In the genomic region with DNA sequence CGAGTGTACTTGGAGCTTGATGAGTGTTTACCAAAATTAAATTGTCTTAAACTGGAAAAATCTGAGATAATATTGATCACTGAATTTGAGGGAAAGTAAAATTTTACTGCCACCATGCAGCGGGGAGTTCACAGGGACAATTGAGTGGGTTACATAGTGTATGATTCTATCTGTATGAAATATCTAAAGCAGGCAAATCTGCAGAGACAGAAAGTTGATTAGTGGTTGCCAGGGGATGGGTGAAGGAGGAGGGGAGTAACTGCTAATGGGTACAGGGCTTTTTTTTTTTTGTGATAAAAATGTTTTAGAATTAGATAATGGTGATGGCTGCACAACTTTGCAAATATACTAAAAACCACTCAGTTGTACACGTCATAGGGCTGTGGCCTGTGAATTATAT, we compare ENCODE assay signal across 16 cellular contexts. TPM values are rescaled to one million over a fixed set of nuclear protein-coding genes. Genes with fewer than 3 reads are reported as not detected.
DNase-seq lines count a peak whose midpoint lies in the region; ATAC-seq and TF ChIP-seq lines count a peak whose summit lies in the region.
"Had no signal": no experiment of that assay in that cellular context is flagged by ENCODE, and none has a peak within 500 bp of the region (broad histone marks: within the 10 kb centered on the region; RNA-seq: fewer than 3 reads in every experiment).

No MANE protein-coding gene starts in this region.

- DNase-seq in SK-N-SH: peak; percentile 40
- no peak for DNase-seq in coronary artery (ENCODE audit: low spot score)
- no peak for DNase-seq in spleen
- DNase-seq in NCI-H1436 treated with DMSO at 0.1 percent for 48 hours (lab: John Stamatoyannopoulos, UW): no peak
- no peak for DNase-seq in effector CD8-positive, alpha-beta T cell (lab: John Stamatoyannopoulos, UW)
- DNase-seq: Calu3; CD4-positive, alpha-beta memory T cell; NCI-H1105; NCI-H1694; NCI-H2081 treated with DMSO at 0.1 percent for 48 hours had no signal

- no peaks in the 10 kb centered on the region for H3K36me3 ChIP-seq in SK-N-SH (replicated peaks in 1 of 2; ENCODE audit: control insufficient read depth in 1 of 2, insufficient read depth in 2 of 2, low read length in 1 of 2)
- no peaks in the 10 kb centered on the region for H3K36me3 ChIP-seq in skeletal muscle tissue (ENCODE audit: control insufficient read depth in 3 of 3, insufficient read depth in 3 of 3, low read length in 3 of 3)
- no peaks in the 10 kb centered on the region for H3K36me3 ChIP-seq in spleen

- peak in 1 of 2 experiments; percentile 47; a peak in 1 of 4 replicates for TF ChIP-seq EP300 in SK-N-SH (IDR thresholded peaks at IDR 0.05; ENCODE audit: borderline replicate concordance in 1 of 2, low read depth in 1 of 2, low read length in 1 of 2)

- H3K27me3 Mint-ChIP-seq in nephron (ENCODE audit: low read depth): peaks cover 3% of the 10 kb centered on the region

- H3F3A ChIP-seq in SK-N-SH (replicated peaks; ENCODE audit: insufficient read depth): no peaks in the 10 kb centered on the region

- no peak overlapping the region for H3K9ac ChIP-seq in SK-N-SH
- peak overlapping the region in 2 of 3 donors; percentile 48 to 65 for H3K9ac ChIP-seq in skeletal muscle tissue (ENCODE audit: low read depth in 1 of 3, low read length in 3 of 3)

- intact Hi-C loops in spleen (cut with DNase I; ENCODE audit: low total_unique reads): no loop called here

- no peak for TF ChIP-seq RAD21 in SK-N-SH (IDR thresholded peaks at IDR 0.05; ENCODE audit: low read length)

- H3K9me3 ChIP-seq in SK-N-SH (no peaks in the 10 kb centered on the region), skeletal muscle tissue (ENCODE audit: control insufficient read depth in 3 of 3, low read length in 3 of 3) (no peaks in the 10 kb centered on the region), spleen (no peaks in the 10 kb centered on the region)
- H3K9me3 ChIP-seq: A549 had no signal

- H3K4me1 Mint-ChIP-seq in nephron: peaks cover 70% of the 10 kb centered on the region
- H3K4me1 Mint-ChIP-seq: CD4-positive, alpha-beta memory T cell had no signal

- no peak for TF ChIP-seq CTCF in SK-N-SH (IDR thresholded peaks at IDR 0.05)
- TF ChIP-seq CTCF in coronary artery (IDR thresholded peaks at IDR 0.05): no peak
- TF ChIP-seq CTCF in nephron (IDR thresholded peaks at IDR 0.05; ENCODE audit: unreplicated experiment in 3 of 3): no peak
- no peak for TF ChIP-seq CTCF in spleen (IDR thresholded peaks at IDR 0.05 in 8 of 11, conservative IDR thresholded peaks at IDR 0.05 in 3 of 11)

- CTCF ChIA-PET in SK-N-SH (lab: Yijun Ruan, JAX): interaction anchor here (1.0 to 1.9 kb wide), 3 partner anchors 27 to 467 kb away, joined by 3 to 11 read pairs (median 3); no protein-coding TSS in a partner anchor

- H3K4me1 ChIP-seq in SK-N-SH (ENCODE audit: control insufficient read depth in 1 of 2, insufficient read depth in 2 of 2, low read depth in 1 of 2, low read length in 1 of 2) (peaks cover 5 to 24% of the 10 kb centered on the region in 2 experiments; a peak in 3 of 4 replicates), skeletal muscle tissue (ENCODE audit: control insufficient read depth in 3 of 3, insufficient read depth in 3 of 3, low read length in 3 of 3) (peaks cover 55 to 59% (median 55%) of the 10 kb centered on the region in 3 donors), spleen (peaks cover 0 to 15% (median 5%) of the 10 kb centered on the region in 6 donors)

- peak overlapping the region in 1 of 2 experiments; percentile 58; a peak in 2 of 4 replicates for H3K27ac ChIP-seq in SK-N-SH (ENCODE audit: low read depth in 2 of 2, low read length in 1 of 2)
- H3K27ac ChIP-seq in coronary artery: peak overlapping the region; percentile 93 to 96
- peak overlapping the region; percentile 91 for H3K27ac ChIP-seq in skeletal muscle tissue (ENCODE audit: low read depth, low read length)
- peak overlapping the region in 1 of 8 donors; percentile 30 for H3K27ac ChIP-seq in spleen
- H3K27ac ChIP-seq: A549 had no signal

- POLR2A ChIA-PET in SK-N-SH (lab: Yijun Ruan, JAX): no interaction called here

- 76% methylated on average over 3 of the region's 3 CpGs for WGBS in SK-N-SH (ENCODE audit: low lambda C conversion rate)
- 88 to 93% (median 88%) methylated on average over 3 of the region's 3 CpGs for WGBS in spleen, 5 donors

- H3K79me2 ChIP-seq in SK-N-SH (ENCODE audit: insufficient read depth): no peaks in the 10 kb centered on the region

- no peaks in the 10 kb centered on the region for H3K9me2 ChIP-seq in SK-N-SH

- H3K4me3 ChIP-seq in SK-N-SH (ENCODE audit: low read depth in 2 of 2, low read length in 1 of 2) (no peak overlapping the region), coronary artery (no peak overlapping the region), skeletal muscle tissue (ENCODE audit: low read length in 3 of 3) (no peak overlapping the region), spleen (no peak overlapping the region)
- H3K4me3 ChIP-seq: A549, K562 had no signal

- TF ChIP-seq POLR2A in spleen (IDR thresholded peaks at IDR 0.05): no peak

- no peak overlapping the region for H3K4me3 Mint-ChIP-seq in nephron
- H3K4me3 Mint-ChIP-seq: CD4-positive, alpha-beta memory T cell had no signal

- H3K36me3 Mint-ChIP-seq in nephron (ENCODE audit: low read depth): no peaks in the 10 kb centered on the region
- H3K36me3 Mint-ChIP-seq: CD4-positive, alpha-beta memory T cell had no signal

- H2AFZ ChIP-seq in SK-N-SH (ENCODE audit: low read depth): no peak overlapping the region

- H3K27ac Mint-ChIP-seq in nephron: peak overlapping the region in 2 of 3 experiments; percentile 72 to 89

- ATAC-seq in HG03442 (IDR thresholded peaks at IDR 0.05; ENCODE audit: unreplicated experiment): no peak
- ATAC-seq: A549, K562, Panc1 had no signal

- no peaks in the 10 kb centered on the region for H4K20me1 ChIP-seq in SK-N-SH (ENCODE audit: insufficient read depth)

- peaks cover 2% of the 10 kb centered on the region for H3K9me3 Mint-ChIP-seq in nephron

- H3K27me3 ChIP-seq in SK-N-SH (ENCODE audit: insufficient read depth) (no peaks in the 10 kb centered on the region), skeletal muscle tissue (ENCODE audit: control insufficient read depth in 3 of 3, insufficient read depth in 3 of 3, low read length in 3 of 3) (no peaks in the 10 kb centered on the region), spleen (replicated peaks in 1 of 7) (no peaks in the 10 kb centered on the region)

- no peak overlapping the region for H3K4me2 ChIP-seq in SK-N-SH
- H3K4me2 ChIP-seq: A549 had no signal

TF ChIP-seq in SK-N-SH, 30 proteins besides CTCF, POLR2A, EP300 and RAD21 (continues in another document):
- TF ChIP-seq GATA2 (CRISPR knock-in tag; IDR thresholded peaks at IDR 0.05) (peak; percentile 73; the same call in 1 of the 2 replicates), POLR2AphosphoS5 (IDR thresholded peaks at IDR 0.05; ENCODE audit: low read depth, low read length) (no peak), EZH2phosphoT487 (IDR thresholded peaks at IDR 0.05; ENCODE audit: borderline replicate concordance, low read depth) (no peak), JUND (IDR thresholded peaks at IDR 0.05) (no peak), IRF3 (IDR thresholded peaks at IDR 0.05; ENCODE audit: low read depth, low read length) (no peak)
- TF ChIP-seq, protein P1, sequence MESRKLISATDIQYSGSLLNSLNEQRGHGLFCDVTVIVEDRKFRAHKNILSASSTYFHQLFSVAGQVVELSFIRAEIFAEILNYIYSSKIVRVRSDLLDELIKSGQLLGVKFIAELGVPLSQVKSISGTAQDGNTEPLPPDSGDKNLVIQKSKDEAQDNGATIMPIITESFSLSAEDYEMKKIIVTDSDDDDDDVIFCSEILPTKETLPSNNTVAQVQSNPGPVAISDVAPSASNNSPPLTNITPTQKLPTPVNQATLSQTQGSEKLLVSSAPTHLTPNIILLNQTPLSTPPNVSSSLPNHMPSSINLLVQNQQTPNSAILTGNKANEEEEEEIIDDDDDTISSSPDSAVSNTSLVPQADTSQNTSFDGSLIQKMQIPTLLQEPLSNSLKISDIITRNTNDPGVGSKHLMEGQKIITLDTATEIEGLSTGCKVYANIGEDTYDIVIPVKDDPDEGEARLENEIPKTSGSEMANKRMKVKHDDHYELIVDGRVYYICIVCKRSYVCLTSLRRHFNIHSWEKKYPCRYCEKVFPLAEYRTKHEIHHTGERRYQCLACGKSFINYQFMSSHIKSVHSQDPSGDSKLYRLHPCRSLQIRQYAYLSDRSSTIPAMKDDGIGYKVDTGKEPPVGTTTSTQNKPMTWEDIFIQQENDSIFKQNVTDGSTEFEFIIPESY (IDR thresholded peaks at IDR 0.05; ENCODE audit: borderline replicate concordance, low read depth): no peak

RNA-seq across cellular contexts. Expression of gene PDLIM3, which starts 35.4 kb away (rescaled TPM):
- polyA plus RNA-seq in SK-N-SH (2012; rRNA removed) (0.08 and 0.58 TPM in 2 replicates), spleen (10 to 100 TPM; 28.0 to 43.9 (median 30.2) TPM)
- 0.17 and 0.24 TPM in 2 replicates for polyA plus RNA-seq in SK-N-SH (2012; cell fraction: cytosol; rRNA removed)
- 0.23 and 0.47 TPM in 2 replicates for polyA plus RNA-seq in SK-N-SH (2012; cell fraction: nucleus; rRNA removed)
- total RNA-seq in skeletal muscle tissue (415 TPM), spleen (100 to 1,000 TPM in 1 of 7 donors, 10 to 100 TPM in 6; 30.0 to 107 (median 67.5) TPM)
- total RNA-seq: CD4-positive, alpha-beta memory T cell; K562 had no signal
- polyA plus RNA-seq: CD4-positive, alpha-beta memory T cell had no signal
